ENCODE assay signal across 16 cellular contexts in genomic region chr11:31956310-31956709, GRCh38.
DNase-seq lines count a peak whose midpoint lies in the region; ATAC-seq and TF ChIP-seq lines count a peak whose summit lies in the region.
"Had no signal": no experiment of that assay in that cellular context is flagged by ENCODE, and none has a peak within 500 bp of the region (broad histone marks: within the 10 kb centered on the region; RNA-seq: fewer than 3 reads in every experiment).

No MANE protein-coding gene starts in this region.

- H3K27ac Mint-ChIP-seq in glutamatergic neuron (ENCODE audit: unreplicated experiment), result no peak overlapping the region
- H3K27ac Mint-ChIP-seq: CD8-positive, alpha-beta memory T cell; natural killer cell treated with Interleukin-12 subunit alpha and Interleukin-12 subunit beta and Interleukin-15 and Interleukin-18, amount 100 ng/mL, for 72 hours had no signal

- H3K4me1 Mint-ChIP-seq in activated T-cell treated with anti-CD3 and anti-CD28 coated beads, Interleukin-2, amount 50 U/mL, for 4 hours (ENCODE audit: low read depth), result no peaks in the 10 kb centered on the region
- peaks cover 13% of the 10 kb centered on the region for H3K4me1 Mint-ChIP-seq in glutamatergic neuron (ENCODE audit: low read depth, unreplicated experiment)

- no peaks in the 10 kb centered on the region for H3K9me3 Mint-ChIP-seq in activated T-cell treated with anti-CD3 and anti-CD28 coated beads, Interleukin-2, amount 50 U/mL, for 4 hours
- H3K9me3 Mint-ChIP-seq in glutamatergic neuron (ENCODE audit: unreplicated experiment), result peaks cover 2% of the 10 kb centered on the region
- H3K9me3 Mint-ChIP-seq: CD8-positive, alpha-beta memory T cell; natural killer cell treated with Interleukin-12 subunit alpha and Interleukin-12 subunit beta and Interleukin-15 and Interleukin-18, amount 100 ng/mL, for 72 hours had no signal

- TF ChIP-seq CTCF in glutamatergic neuron (IDR thresholded peaks at IDR 0.05; ENCODE audit: partially characterized antibody, unreplicated experiment) (no peak), GM13977 (IDR thresholded peaks at IDR 0.05; ENCODE audit: extremely low read depth, insufficient read depth, missing control alignments) (no peak)

- ATAC-seq in activated T-cell treated with anti-CD3 and anti-CD28 coated beads, Interleukin-2, amount 50 U/mL, for 4 hours, result peak; percentile 47 to 67
- ATAC-seq in GM21717 (IDR thresholded peaks at IDR 0.05; ENCODE audit: unreplicated experiment), result peak; percentile 46

- no peaks in the 10 kb centered on the region for H3K27me3 Mint-ChIP-seq in activated T-cell treated with anti-CD3 and anti-CD28 coated beads, Interleukin-2, amount 50 U/mL, for 4 hours (ENCODE audit: low read depth)
- H3K27me3 Mint-ChIP-seq in glutamatergic neuron (ENCODE audit: unreplicated experiment), result peaks cover 4% of the 10 kb centered on the region

- DNase-seq in activated T-cell treated with anti-CD3 and anti-CD28 coated beads, Interleukin-2, amount 50 U/mL, for 4 hours, result no peak
- DNase-seq in activated T-cell treated with anti-CD3 and anti-CD28 coated beads, Interleukin-2, amount 50 U/mL, for 1 hour, result no peak
- peak; percentile 55 for DNase-seq in RPMI7951 (ENCODE audit: low read depth)
- peak; percentile 24 for DNase-seq in myocyte (ENCODE audit: low read depth)
- DNase-seq in glutamatergic neuron, result no peak
- no peak for DNase-seq in hypothalamus (lab: John Stamatoyannopoulos, UW)
- DNase-seq in GM13977 (ENCODE audit: low spot score), result no peak
- DNase-seq: ACHN; amygdala; CD8-positive, alpha-beta memory T cell; DMS79 treated with DMSO at 0.1 percent for 48 hours; NCI-H1930; NCI-H510A treated with DMSO at 0.1 percent for 48 hours; T-helper 2 cell had no signal

- in situ Hi-C loops in GM13977 (cut with MboI; ENCODE audit: low pct_unique_long_range_greater_than_20kb, low sequenced_read_pairs, unreplicated experiment), result no loop called here

- H3K4me3 Mint-ChIP-seq in activated T-cell treated with anti-CD3 and anti-CD28 coated beads, Interleukin-2, amount 50 U/mL, for 4 hours, result no peak overlapping the region
- H3K4me3 Mint-ChIP-seq in glutamatergic neuron (ENCODE audit: unreplicated experiment), result no peak overlapping the region
- H3K4me3 Mint-ChIP-seq: CD8-positive, alpha-beta memory T cell; natural killer cell treated with Interleukin-12 subunit alpha and Interleukin-12 subunit beta and Interleukin-15 and Interleukin-18, amount 100 ng/mL, for 72 hours had no signal

- no peaks in the 10 kb centered on the region for H3K36me3 Mint-ChIP-seq in activated T-cell treated with anti-CD3 and anti-CD28 coated beads, Interleukin-2, amount 50 U/mL, for 4 hours (ENCODE audit: insufficient read depth)
- H3K36me3 Mint-ChIP-seq in glutamatergic neuron (ENCODE audit: unreplicated experiment), result peaks cover 11% of the 10 kb centered on the region
- H3K36me3 Mint-ChIP-seq: CD8-positive, alpha-beta memory T cell; natural killer cell treated with Interleukin-12 subunit alpha and Interleukin-12 subunit beta and Interleukin-15 and Interleukin-18, amount 100 ng/mL, for 72 hours had no signal

Comparison
In these comparisons a context has a peak if more than half of its experiments do, and no peak if none do; other contexts are left out.
1. DNase-seq: peak in RPMI7951 (single experiment) and myocyte (single experiment); none in activated T-cell treated with anti-CD3 and anti-CD28 coated beads, Interleukin-2, amount 50 U/mL, for 4 hours (single experiment), activated T-cell treated with anti-CD3 and anti-CD28 coated beads, Interleukin-2, amount 50 U/mL, for 1 hour (single experiment), glutamatergic neuron (single experiment), hypothalamus (0 of 51) and GM13977 (single experiment).